ENCODE assay signal across 1 cellular context in genomic region chr5:176359658-176360057, GRCh38.
TF ChIP-seq lines count a peak whose summit lies in the region.

No MANE protein-coding gene starts in this region.

TF ChIP-seq in IMR-90, 13 proteins besides CTCF, POLR2A, EP300 and RAD21:
- TF ChIP-seq SMC3 (IDR thresholded peaks at IDR 0.05; ENCODE audit: low read depth, low read length) (no peak), RCOR1 (IDR thresholded peaks at IDR 0.05; ENCODE audit: insufficient replicate concordance, low read length) (no peak), CEBPB (IDR thresholded peaks at IDR 0.05; ENCODE audit: low read depth, low read length) (no peak), BHLHE40 (IDR thresholded peaks at IDR 0.05; ENCODE audit: low read depth, low read length) (no peak)
TF ChIP-seq in IMR-90: peak in this region for 0.
